1 cellular context compared by ENCODE assay signal in genomic region chrX:47482512-47483309, GRCh38.
TF ChIP-seq lines count a peak whose summit lies in the region.

TSS of gene ZNF41 (minus strand) at chrX:47483222. CDS start at chrX:47467481, 15,741 bp downstream.

TF ChIP-seq in K562, 482 proteins besides CTCF, POLR2A, EP300 and RAD21 (continued from another document and continues in another):
- TF ChIP-seq SFPQ (IDR thresholded peaks at IDR 0.05; ENCODE audit: low read depth, low read length) (no peak), ZNF561 (CRISPR knock-in tag; conservative IDR thresholded peaks at IDR 0.05) (no peak), CHCHD3 (CRISPR knock-in tag; IDR thresholded peaks at IDR 0.05) (no peak), KDM5B (IDR thresholded peaks at IDR 0.05; ENCODE audit: insufficient replicate concordance, low read depth, low read length) (peak; percentile 62), TARDBP (IDR thresholded peaks at IDR 0.05) (no peak), HDAC1 (IDR thresholded peaks at IDR 0.05) (peak in 1 of 2 experiments; percentile 47; a peak in 1 of 4 replicates), ZNF253 (CRISPR knock-in tag; conservative IDR thresholded peaks at IDR 0.05) (no peak), SNAPC5 (CRISPR knock-in tag; IDR thresholded peaks at IDR 0.05) (no peak), CAMTA2 (CRISPR knock-in tag; conservative IDR thresholded peaks at IDR 0.05) (no peak), ZFP91 (CRISPR knock-in tag; IDR thresholded peaks at IDR 0.05) (no peak), ZNF324 (CRISPR knock-in tag; IDR thresholded peaks at IDR 0.05) (no peak), PTRF (tag; IDR thresholded peaks at IDR 0.05) (no peak), C11orf30 (IDR thresholded peaks at IDR 0.05; ENCODE audit: low read depth) (no peak), HEY1 (CRISPR knock-in tag; IDR thresholded peaks at IDR 0.05; ENCODE audit: borderline replicate concordance) (no peak), HNRNPH1 (optimal IDR thresholded peaks at IDR 0.05; ENCODE audit: low read depth, low read length) (no peak), SMARCB1 (IDR thresholded peaks at IDR 0.05; ENCODE audit: insufficient read length, low read depth) (no peak), KLF10 (CRISPR knock-in tag; IDR thresholded peaks at IDR 0.05) (no peak), KLF6 (CRISPR knock-in tag; IDR thresholded peaks at IDR 0.05; ENCODE audit: borderline replicate concordance) (no peak; the same call in 1 of the 2 replicates), NR4A1 (CRISPR knock-in tag; IDR thresholded peaks at IDR 0.05) (no peak), NR4A1 (tag; IDR thresholded peaks at IDR 0.05) (no peak), ARID3B (CRISPR knock-in tag; IDR thresholded peaks at IDR 0.05; ENCODE audit: borderline replicate concordance) (no peak), LCOR (CRISPR knock-in tag; IDR thresholded peaks at IDR 0.05) (peak; percentile 61; the same call in 1 of the 2 replicates), BDP1 (IDR thresholded peaks at IDR 0.05; ENCODE audit: insufficient read depth, insufficient read length) (no peak), MITF (IDR thresholded peaks at IDR 0.05) (no peak), ARNT (IDR thresholded peaks at IDR 0.05) (no peak), SUPT5H (IDR thresholded peaks at IDR 0.05) (peak; percentile 61), NONO (IDR thresholded peaks at IDR 0.05; ENCODE audit: low read depth in 2 of 2, low read length in 1 of 2) (no peak), SMARCA5 (IDR thresholded peaks at IDR 0.05) (no peak), ZNF699 (CRISPR knock-in tag; IDR thresholded peaks at IDR 0.05; ENCODE audit: insufficient replicate concordance) (no peak), ZFP1 (CRISPR knock-in tag; IDR thresholded peaks at IDR 0.05) (no peak), OTX1 (CRISPR knock-in tag; IDR thresholded peaks at IDR 0.05) (no peak), ELK3 (CRISPR knock-in tag; IDR thresholded peaks at IDR 0.05) (no peak), MYBL2 (IDR thresholded peaks at IDR 0.05; ENCODE audit: low read depth) (no peak), MYBL2 (CRISPR knock-in tag; IDR thresholded peaks at IDR 0.05; ENCODE audit: borderline replicate concordance) (no peak), ZC3H4 (CRISPR knock-in tag; IDR thresholded peaks at IDR 0.05; ENCODE audit: borderline replicate concordance) (no peak), ZNF174 (CRISPR knock-in tag; IDR thresholded peaks at IDR 0.05) (no peak), PRDM10 (IDR thresholded peaks at IDR 0.05; ENCODE audit: partially characterized antibody) (peak; percentile 95), SIN3A (IDR thresholded peaks at IDR 0.05; ENCODE audit: borderline replicate concordance in 2 of 2, control insufficient read depth in 1 of 2, low read depth in 2 of 2, low read length in 2 of 2) (peak in 1 of 2 experiments; percentile 34; a peak in 2 of 4 replicates), PHF20 (IDR thresholded peaks at IDR 0.05; ENCODE audit: partially characterized antibody) (peak; percentile 14), MED1 (CRISPR knock-in tag; IDR thresholded peaks at IDR 0.05; ENCODE audit: borderline replicate concordance) (no peak), CC2D1A (IDR thresholded peaks at IDR 0.05) (no peak), ZNF778 (CRISPR knock-in tag; IDR thresholded peaks at IDR 0.05) (no peak), REST (CRISPR knock-in tag; IDR thresholded peaks at IDR 0.05; ENCODE audit: low read depth) (no peak), YBX1 (IDR thresholded peaks at IDR 0.05) (no peak), ZNF518B (CRISPR knock-in tag; IDR thresholded peaks at IDR 0.05) (no peak), TCF3 (CRISPR knock-in tag; IDR thresholded peaks at IDR 0.05) (no peak), ZNF277 (CRISPR knock-in tag; IDR thresholded peaks at IDR 0.05; ENCODE audit: borderline replicate concordance) (no peak)
